In the genomic region with DNA sequence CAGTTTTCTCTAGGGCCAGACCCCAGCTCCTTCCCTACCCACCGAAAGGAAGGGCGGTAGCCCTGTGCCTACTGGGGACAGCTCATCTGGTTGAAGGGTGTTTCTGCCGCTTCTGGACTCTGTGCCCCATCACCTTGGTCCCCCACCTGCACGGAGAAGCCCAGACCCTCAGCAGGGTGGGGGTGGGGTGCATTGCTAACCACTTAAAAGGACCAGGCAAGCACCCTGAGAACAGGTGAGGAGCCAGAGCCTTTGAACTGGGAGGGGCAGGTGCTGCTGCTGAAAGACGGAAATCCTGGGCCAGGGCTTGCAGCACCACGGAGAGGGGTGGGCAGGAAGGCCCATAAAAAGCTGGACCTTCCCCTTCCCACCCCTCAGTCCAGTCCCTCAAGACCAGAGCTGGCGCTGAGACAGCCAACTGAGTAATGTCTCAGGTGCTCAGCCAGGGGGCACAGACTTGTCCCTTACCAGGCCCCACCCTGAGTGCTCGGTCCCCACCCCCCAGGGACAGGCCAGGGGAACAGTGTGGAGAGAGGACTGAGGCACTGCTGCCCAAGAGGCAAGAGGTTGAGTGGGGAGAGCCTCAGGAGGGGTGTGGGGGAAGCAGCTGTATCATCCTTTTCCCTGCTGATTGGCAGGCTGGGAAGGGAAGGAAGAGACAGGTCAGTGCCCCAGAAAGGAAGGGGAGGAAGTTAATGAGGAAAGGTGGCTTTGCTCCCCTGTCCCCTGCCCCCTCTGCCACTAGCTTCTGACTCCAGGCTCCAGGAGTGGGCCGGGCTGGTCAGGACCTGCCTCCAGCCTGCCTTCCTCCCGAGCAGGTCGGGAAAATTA, we compare ENCODE assay signal across 1 cellular context.
TF ChIP-seq lines count a peak whose summit lies in the region.

No MANE protein-coding gene starts in this region.

TF ChIP-seq in HEK293, 187 proteins besides CTCF, POLR2A, EP300 and RAD21 (continued from another document):
- TF ChIP-seq, protein P1, sequence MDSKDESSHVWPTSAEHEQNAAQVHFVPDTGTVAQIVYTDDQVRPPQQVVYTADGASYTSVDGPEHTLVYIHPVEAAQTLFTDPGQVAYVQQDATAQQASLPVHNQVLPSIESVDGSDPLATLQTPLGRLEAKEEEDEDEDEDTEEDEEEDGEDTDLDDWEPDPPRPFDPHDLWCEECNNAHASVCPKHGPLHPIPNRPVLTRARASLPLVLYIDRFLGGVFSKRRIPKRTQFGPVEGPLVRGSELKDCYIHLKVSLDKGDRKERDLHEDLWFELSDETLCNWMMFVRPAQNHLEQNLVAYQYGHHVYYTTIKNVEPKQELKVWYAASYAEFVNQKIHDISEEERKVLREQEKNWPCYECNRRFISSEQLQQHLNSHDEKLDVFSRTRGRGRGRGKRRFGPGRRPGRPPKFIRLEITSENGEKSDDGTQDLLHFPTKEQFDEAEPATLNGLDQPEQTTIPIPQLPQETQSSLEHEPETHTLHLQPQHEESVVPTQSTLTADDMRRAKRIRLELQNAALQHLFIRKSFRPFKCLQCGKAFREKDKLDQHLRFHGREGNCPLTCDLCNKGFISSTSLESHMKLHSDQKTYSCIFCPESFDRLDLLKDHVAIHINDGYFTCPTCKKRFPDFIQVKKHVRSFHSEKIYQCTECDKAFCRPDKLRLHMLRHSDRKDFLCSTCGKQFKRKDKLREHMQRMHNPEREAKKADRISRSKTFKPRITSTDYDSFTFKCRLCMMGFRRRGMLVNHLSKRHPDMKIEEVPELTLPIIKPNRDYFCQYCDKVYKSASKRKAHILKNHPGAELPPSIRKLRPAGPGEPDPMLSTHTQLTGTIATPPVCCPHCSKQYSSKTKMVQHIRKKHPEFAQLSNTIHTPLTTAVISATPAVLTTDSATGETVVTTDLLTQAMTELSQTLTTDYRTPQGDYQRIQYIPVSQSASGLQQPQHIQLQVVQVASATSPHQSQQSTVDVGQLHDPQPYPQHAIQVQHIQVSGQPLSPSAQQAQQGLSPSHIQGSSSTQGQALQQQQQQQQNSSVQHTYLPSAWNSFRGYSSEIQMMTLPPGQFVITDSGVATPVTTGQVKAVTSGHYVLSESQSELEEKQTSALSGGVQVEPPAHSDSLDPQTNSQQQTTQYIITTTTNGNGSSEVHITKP (tag by site-specific recombination; IDR thresholded peaks at IDR 0.05), result peak; percentile 33; the same call in 1 of the 2 replicates
- TF ChIP-seq, protein P2, sequence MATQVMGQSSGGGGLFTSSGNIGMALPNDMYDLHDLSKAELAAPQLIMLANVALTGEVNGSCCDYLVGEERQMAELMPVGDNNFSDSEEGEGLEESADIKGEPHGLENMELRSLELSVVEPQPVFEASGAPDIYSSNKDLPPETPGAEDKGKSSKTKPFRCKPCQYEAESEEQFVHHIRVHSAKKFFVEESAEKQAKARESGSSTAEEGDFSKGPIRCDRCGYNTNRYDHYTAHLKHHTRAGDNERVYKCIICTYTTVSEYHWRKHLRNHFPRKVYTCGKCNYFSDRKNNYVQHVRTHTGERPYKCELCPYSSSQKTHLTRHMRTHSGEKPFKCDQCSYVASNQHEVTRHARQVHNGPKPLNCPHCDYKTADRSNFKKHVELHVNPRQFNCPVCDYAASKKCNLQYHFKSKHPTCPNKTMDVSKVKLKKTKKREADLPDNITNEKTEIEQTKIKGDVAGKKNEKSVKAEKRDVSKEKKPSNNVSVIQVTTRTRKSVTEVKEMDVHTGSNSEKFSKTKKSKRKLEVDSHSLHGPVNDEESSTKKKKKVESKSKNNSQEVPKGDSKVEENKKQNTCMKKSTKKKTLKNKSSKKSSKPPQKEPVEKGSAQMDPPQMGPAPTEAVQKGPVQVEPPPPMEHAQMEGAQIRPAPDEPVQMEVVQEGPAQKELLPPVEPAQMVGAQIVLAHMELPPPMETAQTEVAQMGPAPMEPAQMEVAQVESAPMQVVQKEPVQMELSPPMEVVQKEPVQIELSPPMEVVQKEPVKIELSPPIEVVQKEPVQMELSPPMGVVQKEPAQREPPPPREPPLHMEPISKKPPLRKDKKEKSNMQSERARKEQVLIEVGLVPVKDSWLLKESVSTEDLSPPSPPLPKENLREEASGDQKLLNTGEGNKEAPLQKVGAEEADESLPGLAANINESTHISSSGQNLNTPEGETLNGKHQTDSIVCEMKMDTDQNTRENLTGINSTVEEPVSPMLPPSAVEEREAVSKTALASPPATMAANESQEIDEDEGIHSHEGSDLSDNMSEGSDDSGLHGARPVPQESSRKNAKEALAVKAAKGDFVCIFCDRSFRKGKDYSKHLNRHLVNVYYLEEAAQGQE (tag by site-specific recombination; IDR thresholded peaks at IDR 0.05), result peak; percentile 79
- TF ChIP-seq ZNF223 (tag by site-specific recombination; IDR thresholded peaks at IDR 0.05), result no peak
- peak; percentile 41; the same call in 1 of the 2 replicates for TF ChIP-seq ZIC2 (tag by site-specific recombination; IDR thresholded peaks at IDR 0.05)
- 0 out of 2 replicates have a peak, but pooled peaks have one; percentile 38 for TF ChIP-seq GLIS2 (tag by site-specific recombination; IDR thresholded peaks at IDR 0.05)
- peak; percentile 27; the same call in 1 of the 2 replicates for TF ChIP-seq SP2 (tag by site-specific recombination; IDR thresholded peaks at IDR 0.05)
- TF ChIP-seq GLIS1 (tag by site-specific recombination; IDR thresholded peaks at IDR 0.05), result peak; percentile 99
TF ChIP-seq in HEK293: peak in this region for 6.
